8 cellular contexts compared by ENCODE assay signal in genomic region chr9:131255731-131256197, GRCh38. TPM values are rescaled to one million over a fixed set of nuclear protein-coding genes. Genes with fewer than 3 reads are reported as not detected.
A peak's percentile ranks its signal among the peaks of the same experiment; 100 is the strongest.
DNase-seq lines count a peak whose midpoint lies in the region; ATAC-seq lines count a peak whose summit lies in the region.

No MANE protein-coding gene starts in this region.

- H3K36me3 ChIP-seq in mesenchymal stem cell (ENCODE audit: control insufficient read depth in 1 of 2, insufficient read depth in 2 of 2, low read depth in 1 of 2, low read length in 2 of 2) (no peaks in the 10 kb centered on the region), urinary bladder (ENCODE audit: insufficient read depth) (no peaks in the 10 kb centered on the region)

- WGBS in mesenchymal stem cell, result 86% methylated on average over 7 of the region's 7 CpGs
- 66% methylated on average over 7 of the region's 7 CpGs for WGBS in urinary bladder

- peaks cover 48% of the 10 kb centered on the region for H3K4me1 Mint-ChIP-seq in activated naive CD4-positive, alpha-beta T cell treated with anti-CD3 and anti-CD28 coated beads for 36 hours (ENCODE audit: low read depth)
- peaks cover 64% of the 10 kb centered on the region for H3K4me1 Mint-ChIP-seq in activated naive CD8-positive, alpha-beta T cell treated with anti-CD3 and anti-CD28 coated beads, Interleukin-2, amount 50 U/mL, for 24 hours

- no peak overlapping the region for H3K23ac ChIP-seq in mesenchymal stem cell (ENCODE audit: low read length in 2 of 2)

- peak overlapping the region; percentile 41 for H4K8ac ChIP-seq in mesenchymal stem cell (ENCODE audit: low read length)

- CTCF ChIA-PET in activated naive CD4-positive, alpha-beta T cell treated with anti-CD3 and anti-CD28 coated beads for 36 hours (lab: Charles Lee), result interaction anchor here (0.7 to 3.0 kb wide), 8 partner anchors 8 to 81 kb away, joined by 4 to 12 read pairs (median 8); no protein-coding TSS in a partner anchor

- peak overlapping the region; percentile 88 for H2AFZ ChIP-seq in mesenchymal stem cell (ENCODE audit: low read depth, low read length)

- H3K18ac ChIP-seq in mesenchymal stem cell (ENCODE audit: low read depth in 1 of 2, low read length in 2 of 2), result peak overlapping the region; percentile 97 to 99

- no peak overlapping the region for H2BK5ac ChIP-seq in mesenchymal stem cell (ENCODE audit: low read depth, low read length, poor library complexity, severe bottlenecking)

- H3K14ac ChIP-seq in mesenchymal stem cell (ENCODE audit: low read length in 2 of 2), result no peak overlapping the region

- peak overlapping the region; percentile 51 for H3K9ac ChIP-seq in mesenchymal stem cell (ENCODE audit: low read length)

- ATAC-seq in activated naive CD8-positive, alpha-beta T cell treated with anti-CD3 and anti-CD28 coated beads, Interleukin-2, amount 50 U/mL, for 24 hours, result no peak
- no peak for ATAC-seq in GM21528 (IDR thresholded peaks at IDR 0.05; ENCODE audit: low FRiP score, unreplicated experiment)

- no peaks in the 10 kb centered on the region for H3K9me3 Mint-ChIP-seq in activated naive CD4-positive, alpha-beta T cell treated with anti-CD3 and anti-CD28 coated beads for 36 hours
- H3K9me3 Mint-ChIP-seq in activated naive CD8-positive, alpha-beta T cell treated with anti-CD3 and anti-CD28 coated beads, Interleukin-2, amount 50 U/mL, for 24 hours, result no peaks in the 10 kb centered on the region

- intact Hi-C loops in activated naive CD4-positive, alpha-beta T cell treated with anti-CD3 and anti-CD28 coated beads for 36 hours (cut with micrococcal nuclease), result loop anchor here (1.0 kb wide), 2 partner anchors 15 to 20 kb away; no protein-coding TSS in a partner anchor

- peak overlapping the region; percentile 44 for H4K91ac ChIP-seq in mesenchymal stem cell (ENCODE audit: low read length)

- H3K4me1 ChIP-seq in mesenchymal stem cell (ENCODE audit: control insufficient read depth, insufficient read depth, low read depth, low read length) (peaks cover 11% of the 10 kb centered on the region), urinary bladder (ENCODE audit: insufficient read depth) (no peaks in the 10 kb centered on the region)

- H3K4me3 Mint-ChIP-seq in activated naive CD4-positive, alpha-beta T cell treated with anti-CD3 and anti-CD28 coated beads for 36 hours, result peak overlapping the region; percentile 97
- peak overlapping the region; percentile 84 for H3K4me3 Mint-ChIP-seq in activated naive CD8-positive, alpha-beta T cell treated with anti-CD3 and anti-CD28 coated beads, Interleukin-2, amount 50 U/mL, for 24 hours

- H3K4me3 ChIP-seq in mesenchymal stem cell (ENCODE audit: insufficient read depth in 1 of 2, low read depth in 1 of 2, low read length in 2 of 2), result peak overlapping the region in 1 of 2 experiments; percentile 56
- H3K4me3 ChIP-seq in urinary bladder (ENCODE audit: low read depth, low read length), result no peak overlapping the region

- no peak overlapping the region for H3K4me2 ChIP-seq in mesenchymal stem cell (ENCODE audit: low read length, poor library complexity, severe bottlenecking)

- H2AK5ac ChIP-seq in mesenchymal stem cell (ENCODE audit: low read length, severe bottlenecking), result no peak overlapping the region

- H3K36me3 Mint-ChIP-seq in activated naive CD4-positive, alpha-beta T cell treated with anti-CD3 and anti-CD28 coated beads for 36 hours (ENCODE audit: low read depth), result peaks cover 9% of the 10 kb centered on the region
- H3K36me3 Mint-ChIP-seq in activated naive CD8-positive, alpha-beta T cell treated with anti-CD3 and anti-CD28 coated beads, Interleukin-2, amount 50 U/mL, for 24 hours (ENCODE audit: low read depth), result peaks cover 17% of the 10 kb centered on the region

- H3K4ac ChIP-seq in mesenchymal stem cell (ENCODE audit: low read depth in 1 of 2, low read length in 2 of 2), result peak overlapping the region; percentile 1 to 20

- no peaks in the 10 kb centered on the region for H3K27me3 ChIP-seq in mesenchymal stem cell (ENCODE audit: control insufficient read depth in 1 of 2, insufficient read depth in 1 of 2, low read length in 2 of 2)

- H3K79me1 ChIP-seq in mesenchymal stem cell (replicated peaks; ENCODE audit: low read length, poor library complexity, severe bottlenecking), result no peaks in the 10 kb centered on the region

- H2BK120ac ChIP-seq in mesenchymal stem cell (ENCODE audit: low read depth, low read length), result peak overlapping the region; percentile 50

- H3K27ac ChIP-seq in mesenchymal stem cell (ENCODE audit: low read length, poor library complexity, severe bottlenecking) (no peak overlapping the region), urinary bladder (ENCODE audit: low read depth) (peak overlapping the region; percentile 75)

- peak overlapping the region; percentile 44 to 46 for H2BK12ac ChIP-seq in mesenchymal stem cell (ENCODE audit: low read length in 2 of 2)

- H3K27me3 Mint-ChIP-seq in activated naive CD4-positive, alpha-beta T cell treated with anti-CD3 and anti-CD28 coated beads for 36 hours (ENCODE audit: low read depth), result no peaks in the 10 kb centered on the region
- H3K27me3 Mint-ChIP-seq in activated naive CD8-positive, alpha-beta T cell treated with anti-CD3 and anti-CD28 coated beads, Interleukin-2, amount 50 U/mL, for 24 hours, result no peaks in the 10 kb centered on the region

- DNase-seq in activated naive CD4-positive, alpha-beta T cell treated with anti-CD3 and anti-CD28 coated beads for 36 hours, result no peak
- DNase-seq in activated naive CD4-positive, alpha-beta T cell treated with anti-CD3 and anti-CD28 coated beads, Interleukin-2, amount 50 U/mL, for 16 hours, result no peak
- DNase-seq in activated naive CD8-positive, alpha-beta T cell treated with anti-CD3 and anti-CD28 coated beads, Interleukin-2, amount 50 U/mL, for 24 hours, result no peak
- DNase-seq in mesenchymal stem cell, result no peak
- no peak for DNase-seq in dermis blood vessel endothelial cell
- DNase-seq in ureter (ENCODE audit: low spot score), result no peak

- H3K27ac Mint-ChIP-seq in activated naive CD4-positive, alpha-beta T cell treated with anti-CD3 and anti-CD28 coated beads for 36 hours, result peak overlapping the region; percentile 99
- H3K27ac Mint-ChIP-seq in activated naive CD8-positive, alpha-beta T cell treated with anti-CD3 and anti-CD28 coated beads, Interleukin-2, amount 50 U/mL, for 24 hours, result peak overlapping the region; percentile 94

- H3K9me3 ChIP-seq in mesenchymal stem cell (ENCODE audit: control insufficient read depth, low read length), result no peaks in the 10 kb centered on the region

- H2BK15ac ChIP-seq in mesenchymal stem cell (ENCODE audit: low read depth, poor library complexity, severe bottlenecking), result peak overlapping the region; percentile 77

RNA-seq across cellular contexts. Expression of gene FAM78A, which starts 20.5 kb away (rescaled TPM):
- 10 to 100 TPM; 24.1 to 24.7 TPM for total RNA-seq in activated naive CD4-positive, alpha-beta T cell treated with anti-CD3 and anti-CD28 coated beads for 36 hours
- polyA plus RNA-seq in mesenchymal stem cell (2013, experiment 1 of 2), result 0.72 TPM
- 0.75 TPM for polyA plus RNA-seq in mesenchymal stem cell (2013, experiment 2 of 2)
- total RNA-seq in urinary bladder, result 3.1 TPM
- polyA plus RNA-seq in urinary bladder, result 1.9 TPM
- total RNA-seq in dermis blood vessel endothelial cell, result 9.9 and 12.4 TPM in 2 replicates
- total RNA-seq in ureter, result 3.3 TPM

RNA-seq across cellular contexts. Expression of gene PLPP7, which starts 33.8 kb away (rescaled TPM):
- total RNA-seq in activated naive CD4-positive, alpha-beta T cell treated with anti-CD3 and anti-CD28 coated beads for 36 hours, result under 1 TPM; 0.25 to 0.26 TPM
- polyA plus RNA-seq in mesenchymal stem cell (2013, experiment 1 of 2), result 0.17 TPM
- 0.14 TPM for polyA plus RNA-seq in mesenchymal stem cell (2013, experiment 2 of 2)
- total RNA-seq in urinary bladder, result 4.1 TPM
- polyA plus RNA-seq in urinary bladder, result 11.0 TPM
- total RNA-seq in dermis blood vessel endothelial cell, result 4.7 and 6.0 TPM in 2 replicates
- 3.9 TPM for total RNA-seq in ureter
